20 cellular contexts compared by ENCODE assay signal in the genomic region with DNA sequence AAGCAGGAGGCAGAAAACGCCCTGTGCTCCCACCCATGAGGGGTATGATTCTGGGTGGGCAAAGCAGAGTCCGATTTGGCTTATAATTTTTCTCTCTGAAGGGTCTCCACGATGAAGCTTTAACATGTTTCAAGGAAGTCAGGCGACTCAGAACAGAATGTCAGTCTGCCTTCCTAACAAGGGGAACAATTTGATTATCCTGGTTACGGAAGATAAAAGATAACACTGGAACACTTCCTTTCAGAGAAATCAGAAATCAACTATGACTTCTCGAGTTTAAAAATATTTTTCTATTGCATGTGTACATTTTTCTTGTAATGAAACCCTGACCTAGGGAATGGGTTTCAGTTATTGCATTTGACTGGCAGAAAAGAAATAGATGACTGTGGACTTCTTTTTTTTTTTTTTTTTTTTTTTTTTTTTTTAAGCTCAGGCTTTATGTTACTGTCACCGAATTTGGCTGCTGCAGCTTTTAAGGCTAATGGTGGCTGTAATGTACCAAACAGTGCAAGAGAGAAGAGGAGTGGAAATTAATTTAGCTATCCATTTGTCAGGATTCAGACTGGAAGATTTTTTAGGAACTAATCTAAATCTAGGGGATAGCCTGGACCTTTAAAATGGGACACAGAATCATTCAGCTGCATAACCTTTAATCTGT.
"Had no signal": no experiment of that assay in that cellular context is flagged by ENCODE, and none has a peak within 500 bp of the region (broad histone marks: within the 10 kb centered on the region; RNA-seq: fewer than 3 reads in every experiment).

No MANE protein-coding gene starts in this region.

- H3K4me1 Mint-ChIP-seq: memory B cell; naive thymus-derived CD8-positive, alpha-beta T cell; stimulated activated naive B cell treated with anti-CD40 and anti-IgM and Interleukin-4, amounts not matched to agents 10 μg/mL and 1 μg/mL and 100 μg/mL, for 72 hours; stimulated activated naive CD8-positive, alpha-beta T cell treated with anti-CD3 and anti-CD28 coated beads, Interleukin-15, amount 100 ng/mL, for 72 hours had no signal

- H3K9me3 ChIP-seq: esophagus squamous epithelium, gastroesophageal sphincter, left ventricle myocardium inferior, lower lobe of right lung, sigmoid colon, testis, tibial nerve had no signal

- ATAC-seq: gastroesophageal sphincter; lower lobe of right lung; naive thymus-derived CD8-positive, alpha-beta T cell; stimulated activated naive B cell treated with anti-CD40 and anti-IgM and Interleukin-4, amounts not matched to agents 10 μg/mL and 1 μg/mL and 100 μg/mL, for 72 hours; stimulated activated naive CD8-positive, alpha-beta T cell treated with anti-CD3 and anti-CD28 coated beads, Interleukin-15, amount 100 ng/mL, for 72 hours had no signal

- DNase-seq: effector memory CD4-positive, alpha-beta T cell; esophagus squamous epithelium; foreskin fibroblast; glutamatergic neuron; left ventricle myocardium inferior; lower lobe of right lung; naive thymus-derived CD8-positive, alpha-beta T cell; posterior cingulate gyrus; sigmoid colon; stimulated activated CD4-positive, alpha-beta T cell treated with anti-CD3 and anti-CD28 coated beads, Interleukin-2, amount 100 ng/mL, for 24 hours; stimulated activated CD4-positive, alpha-beta T cell treated with anti-CD3 and anti-CD28 coated beads, Interleukin-4, amount 100 ng/mL, for 4 hours; stimulated activated naive B cell treated with anti-CD40 and anti-IgM and Interleukin-4, amounts not matched to agents 10 μg/mL and 1 μg/mL and 100 μg/mL, for 72 hours; stimulated activated naive CD8-positive, alpha-beta T cell treated with anti-CD3 and anti-CD28 coated beads, Interleukin-15, amount 100 ng/mL, for 72 hours; testis had no signal

- H3K27ac ChIP-seq: esophagus squamous epithelium, gastroesophageal sphincter, left ventricle myocardium inferior, lower lobe of right lung, sigmoid colon, skin epidermis, testis, tibial nerve had no signal

- H3K36me3 Mint-ChIP-seq: memory B cell; naive thymus-derived CD8-positive, alpha-beta T cell; stimulated activated naive B cell treated with anti-CD40 and anti-IgM and Interleukin-4, amounts not matched to agents 10 μg/mL and 1 μg/mL and 100 μg/mL, for 72 hours had no signal

- H3K36me3 ChIP-seq: esophagus squamous epithelium, gastroesophageal sphincter, left ventricle myocardium inferior, sigmoid colon had no signal

- H3K9me3 Mint-ChIP-seq: memory B cell; neural crest cell; stimulated activated naive B cell treated with anti-CD40 and anti-IgM and Interleukin-4, amounts not matched to agents 10 μg/mL and 1 μg/mL and 100 μg/mL, for 72 hours had no signal

- H3K27me3 ChIP-seq: esophagus squamous epithelium, gastroesophageal sphincter, sigmoid colon, testis, tibial nerve had no signal

- H3K27me3 Mint-ChIP-seq: memory B cell; stimulated activated naive B cell treated with anti-CD40 and anti-IgM and Interleukin-4, amounts not matched to agents 10 μg/mL and 1 μg/mL and 100 μg/mL, for 72 hours; stimulated activated naive CD8-positive, alpha-beta T cell treated with anti-CD3 and anti-CD28 coated beads, Interleukin-15, amount 100 ng/mL, for 72 hours had no signal

- H3K4me3 ChIP-seq: esophagus squamous epithelium, gastroesophageal sphincter, left ventricle myocardium inferior, lower lobe of right lung, sigmoid colon, skin epidermis, testis, tibial nerve had no signal

- H3K4me1 ChIP-seq: esophagus squamous epithelium, gastroesophageal sphincter, lower lobe of right lung, sigmoid colon, testis, tibial nerve had no signal

- FAIRE-seq: keratinocyte had no signal

- H3K27ac Mint-ChIP-seq: memory B cell; naive thymus-derived CD8-positive, alpha-beta T cell; stimulated activated naive B cell treated with anti-CD40 and anti-IgM and Interleukin-4, amounts not matched to agents 10 μg/mL and 1 μg/mL and 100 μg/mL, for 72 hours; stimulated activated naive CD8-positive, alpha-beta T cell treated with anti-CD3 and anti-CD28 coated beads, Interleukin-15, amount 100 ng/mL, for 72 hours had no signal

- H3K4me3 Mint-ChIP-seq: memory B cell; naive thymus-derived CD8-positive, alpha-beta T cell; neural crest cell; stimulated activated naive B cell treated with anti-CD40 and anti-IgM and Interleukin-4, amounts not matched to agents 10 μg/mL and 1 μg/mL and 100 μg/mL, for 72 hours; stimulated activated naive CD8-positive, alpha-beta T cell treated with anti-CD3 and anti-CD28 coated beads, Interleukin-15, amount 100 ng/mL, for 72 hours had no signal
